8 cellular contexts compared by ENCODE assay signal in genomic region chr19:10402441-10403038, GRCh38. TPM values are rescaled to one million over a fixed set of nuclear protein-coding genes. Genes with fewer than 3 reads are reported as not detected.
DNase-seq lines count a peak whose midpoint lies in the region; ATAC-seq and TF ChIP-seq lines count a peak whose summit lies in the region.

No MANE protein-coding gene starts in this region.

- H4K20me1 ChIP-seq in SK-N-SH (ENCODE audit: insufficient read depth) (peaks cover 43% of the 10 kb centered on the region), fibroblast of lung (ENCODE audit: control insufficient read depth, extremely low read depth, insufficient read depth, low read length) (peaks cover 2% of the 10 kb centered on the region)

- ATAC-seq in SK-N-SH treated with all-trans-retinoic acid at 6 μM for 48 hours: no peak
- no peak for ATAC-seq in T-helper 17 cell

- DNase-seq in SK-N-SH (peak; percentile 76), T-helper 17 cell (no peak), fibroblast of lung (ENCODE audit: low read depth in 2 of 2) (peak; percentile 52 to 55), NCI-H2107 (lab: John Stamatoyannopoulos, UW) (no peak), NCI-H2107 treated with DMSO at 0.1 percent for 48 hours (lab: John Stamatoyannopoulos, UW; ENCODE audit: unreplicated experiment) (no peak), C1 segment of cervical spinal cord (lab: John Stamatoyannopoulos, UW) (no peak)

- H3K4me3 ChIP-seq in SK-N-SH (ENCODE audit: low read depth in 2 of 2, low read length in 1 of 2) (peak overlapping the region; percentile 89 to 98), fibroblast of lung (replicated peaks in 1 of 4; ENCODE audit: control extremely low read depth in 1 of 4, insufficient read depth in 1 of 4, low read depth in 3 of 4, low read length in 4 of 4) (peak overlapping the region; percentile 66 to 99 (median 93)), parathyroid adenoma (ENCODE audit: low read depth, low read length) (peak overlapping the region; percentile 99)

- H3K27ac ChIP-seq in SK-N-SH (ENCODE audit: low read depth in 2 of 2, low read length in 1 of 2) (peak overlapping the region; percentile 66 to 75; a peak in 3 of 4 replicates), fibroblast of lung (ENCODE audit: insufficient read depth, low read length) (peak overlapping the region; percentile 98), parathyroid adenoma (peak overlapping the region; percentile 65)

- H3K9ac ChIP-seq in SK-N-SH (peak overlapping the region; percentile 94), fibroblast of lung (ENCODE audit: insufficient read depth, low read length) (peak overlapping the region; percentile 94), parathyroid adenoma (peak overlapping the region; percentile 78)

- H3K79me2 ChIP-seq in SK-N-SH (ENCODE audit: insufficient read depth) (peaks cover 59% of the 10 kb centered on the region), fibroblast of lung (ENCODE audit: control insufficient read depth, insufficient read depth, low read length) (peaks cover 55% of the 10 kb centered on the region), parathyroid adenoma (peaks cover 19% of the 10 kb centered on the region)

- WGBS in SK-N-SH (ENCODE audit: low lambda C conversion rate): under 1% methylated on average over 15 of the region's 15 CpGs

- H3K4me1 Mint-ChIP-seq in T-helper 17 cell: peaks cover 51% of the 10 kb centered on the region

- H3K4me2 ChIP-seq in SK-N-SH (peak overlapping the region; percentile 96), fibroblast of lung (ENCODE audit: extremely low read depth, insufficient read depth, low read length) (peak overlapping the region; percentile 67), parathyroid adenoma (ENCODE audit: low read length) (peak overlapping the region; percentile 100)

- no peaks in the 10 kb centered on the region for H3K27me3 Mint-ChIP-seq in T-helper 17 cell

- CTCF ChIA-PET in SK-N-SH (lab: Yijun Ruan, JAX): interaction anchor here (0.6 to 14.8 kb wide), 7 partner anchors 11 to 657 kb away, joined by 3 to 313 read pairs (median 11); partner anchors contain the start of genes ICAM1 and PDE4A

- H3K36me3 ChIP-seq in SK-N-SH (replicated peaks in 1 of 2; ENCODE audit: control insufficient read depth in 1 of 2, insufficient read depth in 2 of 2, low read length in 1 of 2) (peaks cover 9 to 19% of the 10 kb centered on the region in 2 experiments), fibroblast of lung (ENCODE audit: control insufficient read depth, insufficient read depth, low read length) (peaks cover 4% of the 10 kb centered on the region), parathyroid adenoma (ENCODE audit: control insufficient read depth, insufficient read depth, low read length) (no peaks in the 10 kb centered on the region)

- POLR2A ChIA-PET in SK-N-SH (lab: Yijun Ruan, JAX): no interaction called here

- TF ChIP-seq CTCF in SK-N-SH (IDR thresholded peaks at IDR 0.05) (no peak), fibroblast of lung (conservative IDR thresholded peaks at IDR 0.05 in 1 of 2, IDR thresholded peaks at IDR 0.05 in 1 of 2; ENCODE audit: low read depth in 1 of 2, low read length in 2 of 2) (no peak), parathyroid adenoma (IDR thresholded peaks at IDR 0.05) (no peak)

- H2AFZ ChIP-seq in SK-N-SH (ENCODE audit: low read depth) (0 out of 2 replicates have a peak overlapping the region, but pooled peaks have one; percentile 41), fibroblast of lung (ENCODE audit: low read length) (no peak overlapping the region), parathyroid adenoma (peak overlapping the region; percentile 93)

- peak overlapping the region; percentile 95 for H3K27ac Mint-ChIP-seq in T-helper 17 cell

- H3K27me3 ChIP-seq in SK-N-SH (ENCODE audit: insufficient read depth): no peaks in the 10 kb centered on the region
- H3K27me3 ChIP-seq in fibroblast of lung (ENCODE audit: control insufficient read depth, insufficient read depth, low read length): peaks cover 9% of the 10 kb centered on the region
- no peaks in the 10 kb centered on the region for H3K27me3 ChIP-seq in parathyroid adenoma (ENCODE audit: control insufficient read depth, insufficient read depth, low read length)

- no peak for TF ChIP-seq RAD21 in SK-N-SH (IDR thresholded peaks at IDR 0.05; ENCODE audit: low read length)

- TF ChIP-seq EP300 in SK-N-SH (IDR thresholded peaks at IDR 0.05; ENCODE audit: borderline replicate concordance in 1 of 2, low read depth in 1 of 2, low read length in 1 of 2): no peak

- no peaks in the 10 kb centered on the region for H3K9me3 ChIP-seq in SK-N-SH
- no peaks in the 10 kb centered on the region for H3K9me3 ChIP-seq in T-helper 17 cell (ENCODE audit: control insufficient read depth, low read length, poor library complexity, severe bottlenecking)
- H3K9me3 ChIP-seq in fibroblast of lung (ENCODE audit: control insufficient read depth, insufficient read depth, low read depth, low read length): no peaks in the 10 kb centered on the region
- no peaks in the 10 kb centered on the region for H3K9me3 ChIP-seq in parathyroid adenoma (ENCODE audit: control insufficient read depth, low read length)

- peaks cover 9 to 15% of the 10 kb centered on the region in 2 experiments; a peak in 3 of 4 replicates for H3K4me1 ChIP-seq in SK-N-SH (ENCODE audit: control insufficient read depth in 1 of 2, insufficient read depth in 2 of 2, low read depth in 1 of 2, low read length in 1 of 2)
- H3K4me1 ChIP-seq in fibroblast of lung (ENCODE audit: control insufficient read depth, extremely low read depth, insufficient read depth, low read length): peaks cover 3% of the 10 kb centered on the region
- H3K4me1 ChIP-seq in parathyroid adenoma: peaks cover 5% of the 10 kb centered on the region

- H3F3A ChIP-seq in SK-N-SH (replicated peaks; ENCODE audit: insufficient read depth): no peaks in the 10 kb centered on the region

- H3K36me3 Mint-ChIP-seq in T-helper 17 cell (ENCODE audit: low read depth): no peaks in the 10 kb centered on the region

- H3K9me2 ChIP-seq in SK-N-SH: no peaks in the 10 kb centered on the region

- peak overlapping the region; percentile 94 for H3K4me3 Mint-ChIP-seq in T-helper 17 cell

TF ChIP-seq in SK-N-SH, 30 proteins besides CTCF, POLR2A, EP300 and RAD21 (continues in another document):
- TF ChIP-seq MAX (IDR thresholded peaks at IDR 0.05; ENCODE audit: low read depth) (peak; percentile 58), GABPA (IDR thresholded peaks at IDR 0.05; ENCODE audit: low read depth) (peak; percentile 70), USF1 (IDR thresholded peaks at IDR 0.05; ENCODE audit: borderline replicate concordance, low read depth) (peak; percentile 77), MXI1 (IDR thresholded peaks at IDR 0.05; ENCODE audit: low read depth, low read length) (peak; percentile 85), RCOR1 (IDR thresholded peaks at IDR 0.05; ENCODE audit: low read length) (no peak), JUND (IDR thresholded peaks at IDR 0.05) (no peak)

TF ChIP-seq in SK-N-SH treated with all-trans-retinoic acid at 6 μM for 48 hours, 23 proteins besides CTCF, POLR2A, EP300 and RAD21:
- TF ChIP-seq PPARA (CRISPR knock-in tag; IDR thresholded peaks at IDR 0.05; ENCODE audit: borderline replicate concordance): no peak
- TF ChIP-seq ZNF70 (CRISPR knock-in tag; IDR thresholded peaks at IDR 0.05): no peak
- no peak for TF ChIP-seq ZFP3 (CRISPR knock-in tag; IDR thresholded peaks at IDR 0.05)

RNA-seq across cellular contexts. Expression of gene CDC37, which starts 0.8 kb away (rescaled TPM):
- polyA plus RNA-seq in SK-N-SH (2012; rRNA removed) (1,026 and 1,054 TPM in 2 replicates), fibroblast of lung (266 and 342 TPM in 2 replicates)
- 593 and 675 TPM in 2 replicates for polyA plus RNA-seq in SK-N-SH (2012; cell fraction: cytosol; rRNA removed)
- polyA plus RNA-seq in SK-N-SH (2012; cell fraction: nucleus; rRNA removed): 2,817 and 3,252 TPM in 2 replicates
- total RNA-seq in T-helper 17 cell (100 to 1,000 TPM; 198 to 207 TPM), fibroblast of lung (108 and 129 TPM in 2 replicates)
- polyA plus RNA-seq in fibroblast of lung (2012): 177 and 255 TPM in 2 replicates
- 139 and 172 TPM in 2 replicates for polyA minus RNA-seq in fibroblast of lung (ENCODE audit: low replicate concordance)

RNA-seq across cellular contexts. Expression of gene PDE4A, which starts 17.8 kb away (rescaled TPM):
- 2.3 and 2.9 TPM in 2 replicates for polyA plus RNA-seq in SK-N-SH (2012; rRNA removed)
- polyA plus RNA-seq in SK-N-SH (2012; cell fraction: cytosol; rRNA removed): 2.0 and 2.8 TPM in 2 replicates
- polyA plus RNA-seq in SK-N-SH (2012; cell fraction: nucleus; rRNA removed): 5.6 and 6.7 TPM in 2 replicates
- total RNA-seq in T-helper 17 cell: 1 to 10 TPM; 5.7 to 9.5 TPM
- 3.1 and 4.1 TPM in 2 replicates for total RNA-seq in fibroblast of lung
- 3.6 and 4.9 TPM in 2 replicates for polyA plus RNA-seq in fibroblast of lung
- 9.5 TPM in 2 replicates for polyA plus RNA-seq in fibroblast of lung (2012)
- 30.4 and 42.3 TPM in 2 replicates for polyA minus RNA-seq in fibroblast of lung (ENCODE audit: low replicate concordance)

RNA-seq across cellular contexts. Expression of gene TYK2, which starts 22.2 kb away (rescaled TPM):
- 34.8 and 44.6 TPM in 2 replicates for polyA plus RNA-seq in SK-N-SH (2012; rRNA removed)
- 11.9 and 17.2 TPM in 2 replicates for polyA plus RNA-seq in SK-N-SH (2012; cell fraction: cytosol; rRNA removed)
- 343 and 417 TPM in 2 replicates for polyA plus RNA-seq in SK-N-SH (2012; cell fraction: nucleus; rRNA removed)
- total RNA-seq in T-helper 17 cell: 100 to 1,000 TPM; 241 to 267 TPM
- 72.4 and 95.5 TPM in 2 replicates for total RNA-seq in fibroblast of lung
- polyA plus RNA-seq in fibroblast of lung: 17.4 and 24.0 TPM in 2 replicates
- polyA plus RNA-seq in fibroblast of lung (2012): 44.5 and 59.0 TPM in 2 replicates
- polyA minus RNA-seq in fibroblast of lung (ENCODE audit: low replicate concordance): 111 and 241 TPM in 2 replicates

Comparison
In these comparisons a context has a peak if more than half of its experiments do, and no peak if none do; other contexts are left out.
1. DNase-seq: peak in SK-N-SH (single experiment) and fibroblast of lung (2 of 2); none in T-helper 17 cell (0 of 3), NCI-H2107 (single experiment), NCI-H2107 treated with DMSO at 0.1 percent for 48 hours (single experiment) and C1 segment of cervical spinal cord (0 of 14).
2. Peak in every context shown above with its lines, with median percentiles within 50 percentile points of each other: H3K27ac ChIP-seq, H3K4me2 ChIP-seq, H3K4me3 ChIP-seq and H3K9ac ChIP-seq.